ENCODE assay signal across 1 cellular context in the genomic region with DNA sequence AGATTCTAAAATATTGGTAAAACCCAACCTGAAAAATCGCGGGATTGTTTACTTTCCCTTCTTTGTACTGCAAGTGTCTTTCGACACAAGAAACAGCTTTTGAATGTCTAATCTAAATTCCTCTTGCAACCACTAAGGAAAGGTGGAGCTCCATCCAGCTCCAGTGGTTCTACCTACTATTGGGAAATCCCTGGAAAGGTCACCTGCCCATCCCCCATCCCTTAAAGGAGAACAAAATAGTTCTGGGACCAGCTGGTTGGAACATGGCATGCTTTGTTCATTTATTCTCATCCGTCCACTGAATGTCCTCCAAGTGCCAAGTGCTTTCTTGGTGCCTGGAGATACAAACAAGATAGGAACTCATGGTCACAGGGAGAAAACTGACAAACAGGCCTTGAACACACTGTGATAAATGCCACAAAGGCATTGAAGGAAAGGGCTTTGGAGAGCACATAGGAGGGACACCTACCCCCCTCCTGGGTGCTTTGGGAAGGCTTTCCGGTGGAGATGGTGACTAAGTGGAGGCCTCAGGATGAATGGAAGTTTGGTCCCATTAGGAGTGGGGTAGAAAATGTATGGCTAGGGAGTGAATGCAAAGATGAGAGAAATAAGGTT.
TF ChIP-seq lines count a peak whose summit lies in the region.

No MANE protein-coding gene starts in this region.

TF ChIP-seq in HepG2, 621 proteins besides CTCF, POLR2A, EP300 and RAD21 (continued from another document and continues in another):
- TF ChIP-seq, protein P1, sequence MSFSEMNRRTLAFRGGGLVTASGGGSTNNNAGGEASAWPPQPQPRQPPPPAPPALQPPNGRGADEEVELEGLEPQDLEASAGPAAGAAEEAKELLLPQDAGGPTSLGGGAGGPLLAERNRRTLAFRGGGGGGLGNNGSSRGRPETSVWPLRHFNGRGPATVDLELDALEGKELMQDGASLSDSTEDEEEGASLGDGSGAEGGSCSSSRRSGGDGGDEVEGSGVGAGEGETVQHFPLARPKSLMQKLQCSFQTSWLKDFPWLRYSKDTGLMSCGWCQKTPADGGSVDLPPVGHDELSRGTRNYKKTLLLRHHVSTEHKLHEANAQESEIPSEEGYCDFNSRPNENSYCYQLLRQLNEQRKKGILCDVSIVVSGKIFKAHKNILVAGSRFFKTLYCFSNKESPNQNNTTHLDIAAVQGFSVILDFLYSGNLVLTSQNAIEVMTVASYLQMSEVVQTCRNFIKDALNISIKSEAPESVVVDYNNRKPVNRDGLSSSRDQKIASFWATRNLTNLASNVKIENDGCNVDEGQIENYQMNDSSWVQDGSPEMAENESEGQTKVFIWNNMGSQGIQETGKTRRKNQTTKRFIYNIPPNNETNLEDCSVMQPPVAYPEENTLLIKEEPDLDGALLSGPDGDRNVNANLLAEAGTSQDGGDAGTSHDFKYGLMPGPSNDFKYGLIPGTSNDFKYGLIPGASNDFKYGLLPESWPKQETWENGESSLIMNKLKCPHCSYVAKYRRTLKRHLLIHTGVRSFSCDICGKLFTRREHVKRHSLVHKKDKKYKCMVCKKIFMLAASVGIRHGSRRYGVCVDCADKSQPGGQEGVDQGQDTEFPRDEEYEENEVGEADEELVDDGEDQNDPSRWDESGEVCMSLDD (CRISPR knock-in tag; IDR thresholded peaks at IDR 0.05; ENCODE audit: borderline replicate concordance): no peak
- TF ChIP-seq ZNF510 (CRISPR knock-in tag; IDR thresholded peaks at IDR 0.05; ENCODE audit: low read depth) (no peak), ZNF556 (CRISPR knock-in tag; IDR thresholded peaks at IDR 0.05; ENCODE audit: borderline replicate concordance) (no peak), ZNF383 (CRISPR knock-in tag; IDR thresholded peaks at IDR 0.05; ENCODE audit: borderline replicate concordance) (no peak), TOPORS (CRISPR knock-in tag; IDR thresholded peaks at IDR 0.05) (no peak), CBX5 (CRISPR knock-in tag; IDR thresholded peaks at IDR 0.05; ENCODE audit: borderline replicate concordance) (no peak), BHLHE40 (IDR thresholded peaks at IDR 0.05; ENCODE audit: low read length) (no peak), SETDB1 (CRISPR knock-in tag; IDR thresholded peaks at IDR 0.05; ENCODE audit: borderline replicate concordance) (no peak), CEBPG (CRISPR knock-in tag; IDR thresholded peaks at IDR 0.05) (peak; percentile 91), HNRNPLL (IDR thresholded peaks at IDR 0.05; ENCODE audit: low read depth, low read length, poor library complexity, severe bottlenecking) (no peak), ZNF879 (CRISPR knock-in tag; IDR thresholded peaks at IDR 0.05) (no peak), CENPX (CRISPR knock-in tag; IDR thresholded peaks at IDR 0.05) (no peak), ZKSCAN1 (IDR thresholded peaks at IDR 0.05; ENCODE audit: low read length) (no peak), SAP130 (CRISPR knock-in tag; IDR thresholded peaks at IDR 0.05; ENCODE audit: low read depth) (peak; percentile 24; the same call in 1 of the 2 replicates), NCOA2 (CRISPR knock-in tag; IDR thresholded peaks at IDR 0.05) (peak; percentile 21; the same call in 1 of the 2 replicates), STAG1 (CRISPR knock-in tag; IDR thresholded peaks at IDR 0.05) (no peak; the same call in 1 of the 2 replicates), SOX13 (IDR thresholded peaks at IDR 0.05) (peak; percentile 44; the same call in 1 of the 2 replicates), SOX13 (CRISPR knock-in tag; conservative IDR thresholded peaks at IDR 0.05 in 1 of 2, IDR thresholded peaks at IDR 0.05 in 1 of 2) (peak in 1 of 2 experiments; percentile 45; a peak in 1 of 4 replicates), RARA (CRISPR knock-in tag; IDR thresholded peaks at IDR 0.05) (peak; percentile 59), ZSCAN31 (CRISPR knock-in tag; IDR thresholded peaks at IDR 0.05; ENCODE audit: low read depth) (no peak), BRD4 (CRISPR knock-in tag; IDR thresholded peaks at IDR 0.05) (no peak), SIX1 (CRISPR knock-in tag; IDR thresholded peaks at IDR 0.05; ENCODE audit: borderline replicate concordance) (no peak), SIN3A (IDR thresholded peaks at IDR 0.05; ENCODE audit: borderline replicate concordance, low read depth, low read length) (no peak), ZNF17 (CRISPR knock-in tag; IDR thresholded peaks at IDR 0.05) (no peak), ZNF256 (CRISPR knock-in tag; conservative IDR thresholded peaks at IDR 0.05) (no peak), ONECUT2 (CRISPR knock-in tag; IDR thresholded peaks at IDR 0.05) (0 out of 2 replicates have a peak, but pooled peaks have one; percentile 22), PAX8 (CRISPR knock-in tag; IDR thresholded peaks at IDR 0.05; ENCODE audit: borderline replicate concordance) (no peak), ASH2L (IDR thresholded peaks at IDR 0.05; ENCODE audit: insufficient read length, low read depth, low read length) (no peak), PAWR (CRISPR knock-in tag; IDR thresholded peaks at IDR 0.05; ENCODE audit: borderline replicate concordance) (no peak), HIVEP1 (CRISPR knock-in tag; IDR thresholded peaks at IDR 0.05) (no peak)
- TF ChIP-seq, protein P2, sequence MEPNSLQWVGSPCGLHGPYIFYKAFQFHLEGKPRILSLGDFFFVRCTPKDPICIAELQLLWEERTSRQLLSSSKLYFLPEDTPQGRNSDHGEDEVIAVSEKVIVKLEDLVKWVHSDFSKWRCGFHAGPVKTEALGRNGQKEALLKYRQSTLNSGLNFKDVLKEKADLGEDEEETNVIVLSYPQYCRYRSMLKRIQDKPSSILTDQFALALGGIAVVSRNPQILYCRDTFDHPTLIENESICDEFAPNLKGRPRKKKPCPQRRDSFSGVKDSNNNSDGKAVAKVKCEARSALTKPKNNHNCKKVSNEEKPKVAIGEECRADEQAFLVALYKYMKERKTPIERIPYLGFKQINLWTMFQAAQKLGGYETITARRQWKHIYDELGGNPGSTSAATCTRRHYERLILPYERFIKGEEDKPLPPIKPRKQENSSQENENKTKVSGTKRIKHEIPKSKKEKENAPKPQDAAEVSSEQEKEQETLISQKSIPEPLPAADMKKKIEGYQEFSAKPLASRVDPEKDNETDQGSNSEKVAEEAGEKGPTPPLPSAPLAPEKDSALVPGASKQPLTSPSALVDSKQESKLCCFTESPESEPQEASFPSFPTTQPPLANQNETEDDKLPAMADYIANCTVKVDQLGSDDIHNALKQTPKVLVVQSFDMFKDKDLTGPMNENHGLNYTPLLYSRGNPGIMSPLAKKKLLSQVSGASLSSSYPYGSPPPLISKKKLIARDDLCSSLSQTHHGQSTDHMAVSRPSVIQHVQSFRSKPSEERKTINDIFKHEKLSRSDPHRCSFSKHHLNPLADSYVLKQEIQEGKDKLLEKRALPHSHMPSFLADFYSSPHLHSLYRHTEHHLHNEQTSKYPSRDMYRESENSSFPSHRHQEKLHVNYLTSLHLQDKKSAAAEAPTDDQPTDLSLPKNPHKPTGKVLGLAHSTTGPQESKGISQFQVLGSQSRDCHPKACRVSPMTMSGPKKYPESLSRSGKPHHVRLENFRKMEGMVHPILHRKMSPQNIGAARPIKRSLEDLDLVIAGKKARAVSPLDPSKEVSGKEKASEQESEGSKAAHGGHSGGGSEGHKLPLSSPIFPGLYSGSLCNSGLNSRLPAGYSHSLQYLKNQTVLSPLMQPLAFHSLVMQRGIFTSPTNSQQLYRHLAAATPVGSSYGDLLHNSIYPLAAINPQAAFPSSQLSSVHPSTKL (CRISPR knock-in tag; IDR thresholded peaks at IDR 0.05): peak; percentile 64
- TF ChIP-seq, protein P3, sequence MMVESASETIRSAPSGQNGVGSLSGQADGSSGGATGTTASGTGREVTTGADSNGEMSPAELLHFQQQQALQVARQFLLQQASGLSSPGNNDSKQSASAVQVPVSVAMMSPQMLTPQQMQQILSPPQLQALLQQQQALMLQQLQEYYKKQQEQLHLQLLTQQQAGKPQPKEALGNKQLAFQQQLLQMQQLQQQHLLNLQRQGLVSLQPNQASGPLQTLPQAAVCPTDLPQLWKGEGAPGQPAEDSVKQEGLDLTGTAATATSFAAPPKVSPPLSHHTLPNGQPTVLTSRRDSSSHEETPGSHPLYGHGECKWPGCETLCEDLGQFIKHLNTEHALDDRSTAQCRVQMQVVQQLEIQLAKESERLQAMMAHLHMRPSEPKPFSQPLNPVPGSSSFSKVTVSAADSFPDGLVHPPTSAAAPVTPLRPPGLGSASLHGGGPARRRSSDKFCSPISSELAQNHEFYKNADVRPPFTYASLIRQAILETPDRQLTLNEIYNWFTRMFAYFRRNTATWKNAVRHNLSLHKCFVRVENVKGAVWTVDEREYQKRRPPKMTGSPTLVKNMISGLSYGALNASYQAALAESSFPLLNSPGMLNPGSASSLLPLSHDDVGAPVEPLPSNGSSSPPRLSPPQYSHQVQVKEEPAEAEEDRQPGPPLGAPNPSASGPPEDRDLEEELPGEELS (CRISPR knock-in tag; IDR thresholded peaks at IDR 0.05): no peak
- TF ChIP-seq, protein P4, sequence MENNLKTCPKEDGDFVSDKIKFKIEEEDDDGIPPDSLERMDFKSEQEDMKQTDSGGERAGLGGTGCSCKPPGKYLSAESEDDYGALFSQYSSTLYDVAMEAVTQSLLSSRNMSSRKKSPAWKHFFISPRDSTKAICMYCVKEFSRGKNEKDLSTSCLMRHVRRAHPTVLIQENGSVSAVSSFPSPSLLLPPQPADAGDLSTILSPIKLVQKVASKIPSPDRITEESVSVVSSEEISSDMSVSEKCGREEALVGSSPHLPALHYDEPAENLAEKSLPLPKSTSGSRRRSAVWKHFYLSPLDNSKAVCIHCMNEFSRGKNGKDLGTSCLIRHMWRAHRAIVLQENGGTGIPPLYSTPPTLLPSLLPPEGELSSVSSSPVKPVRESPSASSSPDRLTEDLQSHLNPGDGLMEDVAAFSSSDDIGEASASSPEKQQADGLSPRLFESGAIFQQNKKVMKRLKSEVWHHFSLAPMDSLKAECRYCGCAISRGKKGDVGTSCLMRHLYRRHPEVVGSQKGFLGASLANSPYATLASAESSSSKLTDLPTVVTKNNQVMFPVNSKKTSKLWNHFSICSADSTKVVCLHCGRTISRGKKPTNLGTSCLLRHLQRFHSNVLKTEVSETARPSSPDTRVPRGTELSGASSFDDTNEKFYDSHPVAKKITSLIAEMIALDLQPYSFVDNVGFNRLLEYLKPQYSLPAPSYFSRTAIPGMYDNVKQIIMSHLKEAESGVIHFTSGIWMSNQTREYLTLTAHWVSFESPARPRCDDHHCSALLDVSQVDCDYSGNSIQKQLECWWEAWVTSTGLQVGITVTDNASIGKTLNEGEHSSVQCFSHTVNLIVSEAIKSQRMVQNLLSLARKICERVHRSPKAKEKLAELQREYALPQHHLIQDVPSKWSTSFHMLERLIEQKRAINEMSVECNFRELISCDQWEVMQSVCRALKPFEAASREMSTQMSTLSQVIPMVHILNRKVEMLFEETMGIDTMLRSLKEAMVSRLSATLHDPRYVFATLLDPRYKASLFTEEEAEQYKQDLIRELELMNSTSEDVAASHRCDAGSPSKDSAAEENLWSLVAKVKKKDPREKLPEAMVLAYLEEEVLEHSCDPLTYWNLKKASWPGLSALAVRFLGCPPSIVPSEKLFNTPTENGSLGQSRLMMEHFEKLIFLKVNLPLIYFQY (CRISPR knock-in tag; IDR thresholded peaks at IDR 0.05; ENCODE audit: borderline replicate concordance): 0 out of 2 replicates have a peak, but pooled peaks have one; percentile 22
- TF ChIP-seq, protein P5, sequence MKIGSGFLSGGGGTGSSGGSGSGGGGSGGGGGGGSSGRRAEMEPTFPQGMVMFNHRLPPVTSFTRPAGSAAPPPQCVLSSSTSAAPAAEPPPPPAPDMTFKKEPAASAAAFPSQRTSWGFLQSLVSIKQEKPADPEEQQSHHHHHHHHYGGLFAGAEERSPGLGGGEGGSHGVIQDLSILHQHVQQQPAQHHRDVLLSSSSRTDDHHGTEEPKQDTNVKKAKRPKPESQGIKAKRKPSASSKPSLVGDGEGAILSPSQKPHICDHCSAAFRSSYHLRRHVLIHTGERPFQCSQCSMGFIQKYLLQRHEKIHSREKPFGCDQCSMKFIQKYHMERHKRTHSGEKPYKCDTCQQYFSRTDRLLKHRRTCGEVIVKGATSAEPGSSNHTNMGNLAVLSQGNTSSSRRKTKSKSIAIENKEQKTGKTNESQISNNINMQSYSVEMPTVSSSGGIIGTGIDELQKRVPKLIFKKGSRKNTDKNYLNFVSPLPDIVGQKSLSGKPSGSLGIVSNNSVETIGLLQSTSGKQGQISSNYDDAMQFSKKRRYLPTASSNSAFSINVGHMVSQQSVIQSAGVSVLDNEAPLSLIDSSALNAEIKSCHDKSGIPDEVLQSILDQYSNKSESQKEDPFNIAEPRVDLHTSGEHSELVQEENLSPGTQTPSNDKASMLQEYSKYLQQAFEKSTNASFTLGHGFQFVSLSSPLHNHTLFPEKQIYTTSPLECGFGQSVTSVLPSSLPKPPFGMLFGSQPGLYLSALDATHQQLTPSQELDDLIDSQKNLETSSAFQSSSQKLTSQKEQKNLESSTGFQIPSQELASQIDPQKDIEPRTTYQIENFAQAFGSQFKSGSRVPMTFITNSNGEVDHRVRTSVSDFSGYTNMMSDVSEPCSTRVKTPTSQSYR (CRISPR knock-in tag; IDR thresholded peaks at IDR 0.05; ENCODE audit: borderline replicate concordance): peak; percentile 100
- TF ChIP-seq, protein P6, sequence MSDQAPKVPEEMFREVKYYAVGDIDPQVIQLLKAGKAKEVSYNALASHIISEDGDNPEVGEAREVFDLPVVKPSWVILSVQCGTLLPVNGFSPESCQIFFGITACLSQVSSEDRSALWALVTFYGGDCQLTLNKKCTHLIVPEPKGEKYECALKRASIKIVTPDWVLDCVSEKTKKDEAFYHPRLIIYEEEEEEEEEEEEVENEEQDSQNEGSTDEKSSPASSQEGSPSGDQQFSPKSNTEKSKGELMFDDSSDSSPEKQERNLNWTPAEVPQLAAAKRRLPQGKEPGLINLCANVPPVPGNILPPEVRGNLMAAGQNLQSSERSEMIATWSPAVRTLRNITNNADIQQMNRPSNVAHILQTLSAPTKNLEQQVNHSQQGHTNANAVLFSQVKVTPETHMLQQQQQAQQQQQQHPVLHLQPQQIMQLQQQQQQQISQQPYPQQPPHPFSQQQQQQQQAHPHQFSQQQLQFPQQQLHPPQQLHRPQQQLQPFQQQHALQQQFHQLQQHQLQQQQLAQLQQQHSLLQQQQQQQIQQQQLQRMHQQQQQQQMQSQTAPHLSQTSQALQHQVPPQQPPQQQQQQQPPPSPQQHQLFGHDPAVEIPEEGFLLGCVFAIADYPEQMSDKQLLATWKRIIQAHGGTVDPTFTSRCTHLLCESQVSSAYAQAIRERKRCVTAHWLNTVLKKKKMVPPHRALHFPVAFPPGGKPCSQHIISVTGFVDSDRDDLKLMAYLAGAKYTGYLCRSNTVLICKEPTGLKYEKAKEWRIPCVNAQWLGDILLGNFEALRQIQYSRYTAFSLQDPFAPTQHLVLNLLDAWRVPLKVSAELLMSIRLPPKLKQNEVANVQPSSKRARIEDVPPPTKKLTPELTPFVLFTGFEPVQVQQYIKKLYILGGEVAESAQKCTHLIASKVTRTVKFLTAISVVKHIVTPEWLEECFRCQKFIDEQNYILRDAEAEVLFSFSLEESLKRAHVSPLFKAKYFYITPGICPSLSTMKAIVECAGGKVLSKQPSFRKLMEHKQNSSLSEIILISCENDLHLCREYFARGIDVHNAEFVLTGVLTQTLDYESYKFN (CRISPR knock-in tag; conservative IDR thresholded peaks at IDR 0.05): peak; percentile 34; the same call in 1 of the 2 replicates
- TF ChIP-seq, protein P7, sequence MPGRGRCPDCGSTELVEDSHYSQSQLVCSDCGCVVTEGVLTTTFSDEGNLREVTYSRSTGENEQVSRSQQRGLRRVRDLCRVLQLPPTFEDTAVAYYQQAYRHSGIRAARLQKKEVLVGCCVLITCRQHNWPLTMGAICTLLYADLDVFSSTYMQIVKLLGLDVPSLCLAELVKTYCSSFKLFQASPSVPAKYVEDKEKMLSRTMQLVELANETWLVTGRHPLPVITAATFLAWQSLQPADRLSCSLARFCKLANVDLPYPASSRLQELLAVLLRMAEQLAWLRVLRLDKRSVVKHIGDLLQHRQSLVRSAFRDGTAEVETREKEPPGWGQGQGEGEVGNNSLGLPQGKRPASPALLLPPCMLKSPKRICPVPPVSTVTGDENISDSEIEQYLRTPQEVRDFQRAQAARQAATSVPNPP (CRISPR knock-in tag; IDR thresholded peaks at IDR 0.05): no peak
